ENCODE assay signal across 8 cellular contexts in genomic region chr12:67515679-67516363, GRCh38.
A peak's percentile ranks its signal among the peaks of the same experiment; 100 is the strongest.
DNase-seq lines count a peak whose midpoint lies in the region; ATAC-seq, FAIRE-seq and TF ChIP-seq lines count a peak whose summit lies in the region.

No MANE protein-coding gene starts in this region.

- intact Hi-C loops in IMR-90 (cut with micrococcal nuclease) = no loop called here

- no peak overlapping the region for H4K5ac ChIP-seq in IMR-90 (ENCODE audit: low read depth, low read length)

- BruUV-seq in IMR-90 (replicated peaks; lab: Mats Ljungman, UMichigan) = no TSS peak

- H4K91ac ChIP-seq in IMR-90 (ENCODE audit: insufficient read depth, low read depth, low read length) = no peak overlapping the region

- no peaks in the 10 kb centered on the region for H3K4me1 ChIP-seq in IMR-90 (ENCODE audit: control insufficient read depth, insufficient read depth, low read length)

- TF ChIP-seq CTCF in IMR-90 (conservative IDR thresholded peaks at IDR 0.05; ENCODE audit: low read depth, low read length) = no peak
- no peak for TF ChIP-seq CTCF in osteocyte (IDR thresholded peaks at IDR 0.05)

- dilution Hi-C loops in IMR-90 (cut with HindIII; ENCODE audit: low sequenced_read_pairs, unreplicated experiment) = no loop called here

- H3K14ac ChIP-seq in IMR-90 (replicated peaks; ENCODE audit: low read depth, low read length) = no peak overlapping the region

- H4K8ac ChIP-seq in IMR-90 (ENCODE audit: low read depth in 2 of 2, low read length in 2 of 2) = no peak overlapping the region

- no peak overlapping the region for H3K4me3 ChIP-seq in IMR-90 (ENCODE audit: insufficient read depth, low read depth, low read length)

- H3K9me3 Mint-ChIP-seq in osteocyte (ENCODE audit: unreplicated experiment) = no peaks in the 10 kb centered on the region

- CTCF ChIA-PET in IMR-90 (lab: Yijun Ruan, JAX) = no interaction called here

- TF ChIP-seq POLR2A in GM12892 (IDR thresholded peaks at IDR 0.05; ENCODE audit: low read depth, low read length) (no peak), IMR-90 (IDR thresholded peaks at IDR 0.05; ENCODE audit: low read depth, low read length) (no peak)

- H3K27ac ChIP-seq in IMR-90 (ENCODE audit: insufficient read depth, low read length) = no peak overlapping the region

- no peaks in the 10 kb centered on the region for H3K36me3 Mint-ChIP-seq in osteocyte (ENCODE audit: unreplicated experiment)

- H3K23ac ChIP-seq in IMR-90 (ENCODE audit: low read depth, low read length) = no peak overlapping the region

- H3K9me1 ChIP-seq in IMR-90 (ENCODE audit: insufficient read depth, low read length) = no peaks in the 10 kb centered on the region

- H2AK9ac ChIP-seq in IMR-90 (replicated peaks; ENCODE audit: low read depth, low read length, poor library complexity) = peak overlapping the region; percentile 20

- H3K27me3 Mint-ChIP-seq in osteocyte (ENCODE audit: unreplicated experiment) = peaks cover 4% of the 10 kb centered on the region

- H2BK120ac ChIP-seq in IMR-90 (ENCODE audit: low read depth, low read length) = no peak overlapping the region

- H2AFZ ChIP-seq in IMR-90 (replicated peaks; ENCODE audit: low read length, poor library complexity) = no peak overlapping the region

- no peak for TF ChIP-seq RAD21 in IMR-90 (IDR thresholded peaks at IDR 0.05; ENCODE audit: low read length)

- H3K9ac ChIP-seq in IMR-90 (ENCODE audit: low read depth, low read length) = no peak overlapping the region

- H3K36me3 ChIP-seq in IMR-90 (ENCODE audit: control insufficient read depth, insufficient read depth, low read length) = no peaks in the 10 kb centered on the region

- ATAC-seq in GM21515 (IDR thresholded peaks at IDR 0.05; ENCODE audit: unreplicated experiment) (peak; percentile 96), IMR-90 (ENCODE audit: low read depth) (no peak)

- H3K4me1 Mint-ChIP-seq in osteocyte (ENCODE audit: unreplicated experiment) = peaks cover 4% of the 10 kb centered on the region

- peak; percentile 79 for FAIRE-seq in GM12892 (lab: Jason Lieb, UNC)

- no peak overlapping the region for H3K4ac ChIP-seq in IMR-90 (ENCODE audit: low read depth, low read length)

- no peak overlapping the region for H2BK20ac ChIP-seq in IMR-90 (ENCODE audit: low read depth, low read length)

- H2BK5ac ChIP-seq in IMR-90 (ENCODE audit: low read depth, low read length, poor library complexity, severe bottlenecking) = no peak overlapping the region

- H4K20me1 ChIP-seq in IMR-90 (ENCODE audit: insufficient read depth, low read length) = no peaks in the 10 kb centered on the region

- H3K27ac Mint-ChIP-seq in osteocyte (ENCODE audit: unreplicated experiment) = no peak overlapping the region

- H3K4me3 Mint-ChIP-seq in osteocyte (ENCODE audit: unreplicated experiment) = no peak overlapping the region

- H2BK15ac ChIP-seq in IMR-90 (ENCODE audit: low read depth, low read length) = no peak overlapping the region

- H2AK5ac ChIP-seq in IMR-90 (ENCODE audit: low read depth, low read length) = no peak overlapping the region

- DNase-seq in GM12892 (ENCODE audit: insufficient read length) = peak; percentile 8
- DNase-seq in IMR-90 = no peak
- peak; percentile 15 for DNase-seq in T follicular helper cell (ENCODE audit: low read depth)
- DNase-seq in myocyte (ENCODE audit: low read depth) = peak; percentile 84
- DNase-seq in osteocyte (ENCODE audit: extremely low spot score, unreplicated experiment) = no peak
- DNase-seq in Ammon's horn (ENCODE audit: low spot score) = no peak
- no peak for DNase-seq in SIG-M5 (lab: John Stamatoyannopoulos, UW)

- in situ Hi-C loops in IMR-90 (cut with MboI; ENCODE audit: low sequenced_read_pairs) = no loop called here

- no peak overlapping the region for H3K18ac ChIP-seq in IMR-90 (ENCODE audit: low read depth, low read length)

- WGBS in IMR-90 (ENCODE audit: extremely low coverage in 2 of 2, insufficient read length in 1 of 2), 2 experiments = 56% methylated on average over 3 of the region's 10 CpGs; no CpG with 5 or more reads in 1 of the 2 experiments

- no peak overlapping the region for H3K4me2 ChIP-seq in IMR-90 (ENCODE audit: low read depth, low read length)

- no peak overlapping the region for H3K56ac ChIP-seq in IMR-90 (ENCODE audit: extremely low read depth, insufficient read depth, low read length)

- no peaks in the 10 kb centered on the region for H3K79me1 ChIP-seq in IMR-90 (ENCODE audit: low read depth in 1 of 2, low read length in 2 of 2)

- peaks cover 16% of the 10 kb centered on the region for H3K27me3 ChIP-seq in IMR-90 (ENCODE audit: control insufficient read depth, insufficient read depth, low read length)

- POLR2A ChIA-PET in IMR-90 (lab: Charles Lee; ENCODE audit: unreplicated experiment) = no interaction called here

- no peaks in the 10 kb centered on the region for H3K9me3 ChIP-seq in IMR-90 (ENCODE audit: control insufficient read depth, insufficient read depth, low read length)

TF ChIP-seq in IMR-90, 13 proteins besides CTCF, POLR2A, EP300 and RAD21:
- TF ChIP-seq SMC3 (IDR thresholded peaks at IDR 0.05; ENCODE audit: low read depth, low read length) (no peak), CEBPB (IDR thresholded peaks at IDR 0.05; ENCODE audit: low read depth, low read length) (no peak), RFX5 (IDR thresholded peaks at IDR 0.05; ENCODE audit: low read depth, low read length) (no peak), FOS (IDR thresholded peaks at IDR 0.05; ENCODE audit: low read depth, low read length) (no peak), MAZ (IDR thresholded peaks at IDR 0.05; ENCODE audit: borderline replicate concordance, low read depth, low read length) (no peak)
- TF ChIP-seq, protein P1, sequence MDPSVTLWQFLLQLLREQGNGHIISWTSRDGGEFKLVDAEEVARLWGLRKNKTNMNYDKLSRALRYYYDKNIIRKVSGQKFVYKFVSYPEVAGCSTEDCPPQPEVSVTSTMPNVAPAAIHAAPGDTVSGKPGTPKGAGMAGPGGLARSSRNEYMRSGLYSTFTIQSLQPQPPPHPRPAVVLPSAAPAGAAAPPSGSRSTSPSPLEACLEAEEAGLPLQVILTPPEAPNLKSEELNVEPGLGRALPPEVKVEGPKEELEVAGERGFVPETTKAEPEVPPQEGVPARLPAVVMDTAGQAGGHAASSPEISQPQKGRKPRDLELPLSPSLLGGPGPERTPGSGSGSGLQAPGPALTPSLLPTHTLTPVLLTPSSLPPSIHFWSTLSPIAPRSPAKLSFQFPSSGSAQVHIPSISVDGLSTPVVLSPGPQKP (IDR thresholded peaks at IDR 0.05; ENCODE audit: borderline replicate concordance, low read depth, low read length) = no peak

Comparison
In these comparisons a context has a peak if more than half of its experiments do, and no peak if none do; other contexts are left out.
1. DNase-seq: peak in GM12892 (single experiment), T follicular helper cell (single experiment) and myocyte (single experiment); none in IMR-90 (single experiment), osteocyte (single experiment), Ammon's horn (single experiment) and SIG-M5 (single experiment).